In genomic region chr5:36028816-36029465, GRCh38 we compare ENCODE assay signal across 29 cellular contexts. TPM values are rescaled to one million over a fixed set of nuclear protein-coding genes. Genes with fewer than 3 reads are reported as not detected.
"Had no signal": no experiment of that assay in that cellular context is flagged by ENCODE, and none has a peak within 500 bp of the region (broad histone marks: within the 10 kb centered on the region; RNA-seq: fewer than 3 reads in every experiment).

No MANE protein-coding gene starts in this region.

- H3K4me1 ChIP-seq: left ventricle myocardium inferior, right atrium auricular region, right lobe of liver, testis, thyroid gland, transverse colon, upper lobe of left lung, vagina had no signal

- H3K36me3 ChIP-seq: left ventricle myocardium inferior, ovary, right atrium auricular region, right lobe of liver, thyroid gland, transverse colon, upper lobe of left lung, vagina had no signal

- H3K36me3 Mint-ChIP-seq: memory B cell; stimulated activated memory B cell treated with anti-CD40 and anti-IgM and Interleukin-4, amounts not matched to agents 10 μg/mL and 1 μg/mL and 100 μg/mL, for 72 hours had no signal

- H3K4me3 ChIP-seq: left ventricle myocardium inferior, lung, mucosa of descending colon, ovary, right atrium auricular region, right lobe of liver, smooth muscle cell, testis, thyroid gland, transverse colon, upper lobe of left lung, vagina had no signal

- H3K27ac Mint-ChIP-seq: immature natural killer cell; memory B cell; naive thymus-derived CD4-positive, alpha-beta T cell; natural killer cell treated with Interleukin-12 subunit alpha and Interleukin-12 subunit beta and Interleukin-15 and Interleukin-18, amount 100 ng/mL, for 72 hours; progenitor cell of endocrine pancreas; stimulated activated memory B cell treated with anti-CD40 and anti-IgM and Interleukin-4, amounts not matched to agents 10 μg/mL and 1 μg/mL and 100 μg/mL, for 72 hours; stimulated activated naive CD8-positive, alpha-beta T cell treated with anti-CD3 and anti-CD28 coated beads, Interleukin-15, amount 100 ng/mL, for 72 hours had no signal

- H3K27ac ChIP-seq: left ventricle myocardium inferior, ovary, right atrium auricular region, right lobe of liver, testis, thyroid gland, transverse colon, upper lobe of left lung, vagina had no signal

- H3K4me3 Mint-ChIP-seq: immature natural killer cell; memory B cell; naive thymus-derived CD4-positive, alpha-beta T cell; natural killer cell treated with Interleukin-12 subunit alpha and Interleukin-12 subunit beta and Interleukin-15 and Interleukin-18, amount 100 ng/mL, for 72 hours; stimulated activated memory B cell treated with anti-CD40 and anti-IgM and Interleukin-4, amounts not matched to agents 10 μg/mL and 1 μg/mL and 100 μg/mL, for 72 hours; stimulated activated naive CD8-positive, alpha-beta T cell treated with anti-CD3 and anti-CD28 coated beads, Interleukin-15, amount 100 ng/mL, for 72 hours had no signal

- H3K4me2 ChIP-seq: smooth muscle cell had no signal

- H3K27me3 Mint-ChIP-seq: progenitor cell of endocrine pancreas had no signal

- H3K9me3 ChIP-seq: mucosa of descending colon, ovary, right lobe of liver, testis, thyroid gland, transverse colon, upper lobe of left lung, vagina had no signal

- H3K27me3 ChIP-seq: ovary, right atrium auricular region, right lobe of liver, testis, thyroid gland, transverse colon, upper lobe of left lung, vagina had no signal

- H3K4me1 Mint-ChIP-seq: immature natural killer cell; memory B cell; naive thymus-derived CD4-positive, alpha-beta T cell; stimulated activated memory B cell treated with anti-CD40 and anti-IgM and Interleukin-4, amounts not matched to agents 10 μg/mL and 1 μg/mL and 100 μg/mL, for 72 hours; stimulated activated naive CD8-positive, alpha-beta T cell treated with anti-CD3 and anti-CD28 coated beads, Interleukin-15, amount 100 ng/mL, for 72 hours had no signal

- DNase-seq: immature natural killer cell; left ventricle myocardium inferior; mucosa of descending colon; naive thymus-derived CD4-positive, alpha-beta T cell; ovary; right lobe of liver; stimulated activated CD4-positive, alpha-beta T cell treated with anti-CD3 and anti-CD28 coated beads, Interleukin-1b, Interleukin-23, amount 100 ng/mL, for 48 hours; stimulated activated CD4-positive, alpha-beta T cell treated with anti-CD3 and anti-CD28 coated beads, Interleukin-2, amount 100 ng/mL, for 48 hours; stimulated activated CD4-positive, alpha-beta T cell treated with anti-CD3 and anti-CD28 coated beads, Interleukin-4, amount 100 ng/mL, for 4 hours; stimulated activated CD8-positive, alpha-beta memory T cell treated with anti-CD3 and anti-CD28 coated beads, Interleukin-4, amount 100 ng/mL, for 48 hours; stimulated activated naive CD4-positive, alpha-beta T cell treated with Interleukin-2 at 50 U/mL for 16 hours; stimulated activated naive CD8-positive, alpha-beta T cell treated with anti-CD3 and anti-CD28 coated beads, Interleukin-15, amount 100 ng/mL, for 72 hours; testis; thyroid gland; transverse colon; upper lobe of left lung had no signal

RNA-seq across cellular contexts. Expression of gene UGT3A2, which starts 37.7 kb away (rescaled TPM):
- total RNA-seq: left ventricle myocardium inferior; mesenteric fat pad; myocyte; natural killer cell treated with Interleukin-12 subunit alpha and Interleukin-12 subunit beta and Interleukin-15 and Interleukin-18, amount 100 ng/mL, for 72 hours; omental fat pad; ovary; pulmonary artery endothelial cell; renal cortical epithelial cell; smooth muscle cell; thyroid gland; upper lobe of left lung; vagina had no signal

RNA-seq across cellular contexts. Expression of gene UGT3A1, which starts 37.8 kb away (rescaled TPM):
- total RNA-seq: left ventricle myocardium inferior; lung; mesenteric fat pad; mucosa of descending colon; myocyte; naive thymus-derived CD4-positive, alpha-beta T cell; natural killer cell treated with Interleukin-12 subunit alpha and Interleukin-12 subunit beta and Interleukin-15 and Interleukin-18, amount 100 ng/mL, for 72 hours; omental fat pad; ovary; pulmonary artery endothelial cell; right atrium auricular region; smooth muscle cell; thyroid gland; transverse colon; upper lobe of left lung; vagina had no signal
